Comparison of ENCODE assay signal across 8 cellular contexts in the genomic region with DNA sequence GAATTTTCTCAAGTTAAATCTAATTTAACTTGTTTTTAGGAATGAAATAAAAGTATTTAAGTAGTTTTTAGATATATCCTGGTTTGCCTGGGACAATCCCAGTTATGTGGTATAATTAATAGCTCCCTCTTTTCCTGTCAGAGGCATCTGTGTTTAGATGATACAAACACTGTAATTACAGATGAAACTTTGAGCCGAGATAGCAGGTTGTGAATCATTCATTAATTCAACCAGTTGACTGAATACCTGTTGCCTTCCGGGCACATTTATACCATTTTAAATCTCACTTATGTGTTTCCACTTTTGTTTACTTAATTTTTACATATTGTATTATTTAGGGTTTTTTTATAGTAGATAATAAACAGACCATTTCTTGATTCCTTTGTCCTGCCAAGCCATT.
"Had no signal": no experiment of that assay in that cellular context is flagged by ENCODE, and none has a peak within 500 bp of the region (broad histone marks: within the 10 kb centered on the region; RNA-seq: fewer than 3 reads in every experiment).

No MANE protein-coding gene starts in this region.

- ATAC-seq: HepG2, K562 had no signal

- H3K4me3 ChIP-seq: K562 had no signal

- H3K9ac ChIP-seq: KMS-11 had no signal

- DNase-seq: IMR-90, KBM-7, KG1 had no signal

- FAIRE-seq: HepG2, HTR-8/SVneo, K562 had no signal

- H3K27ac ChIP-seq: HL-60, KMS-11 had no signal

- H3K4me2 ChIP-seq: KMS-11 had no signal
